13 cellular contexts compared by ENCODE assay signal in the genomic region with DNA sequence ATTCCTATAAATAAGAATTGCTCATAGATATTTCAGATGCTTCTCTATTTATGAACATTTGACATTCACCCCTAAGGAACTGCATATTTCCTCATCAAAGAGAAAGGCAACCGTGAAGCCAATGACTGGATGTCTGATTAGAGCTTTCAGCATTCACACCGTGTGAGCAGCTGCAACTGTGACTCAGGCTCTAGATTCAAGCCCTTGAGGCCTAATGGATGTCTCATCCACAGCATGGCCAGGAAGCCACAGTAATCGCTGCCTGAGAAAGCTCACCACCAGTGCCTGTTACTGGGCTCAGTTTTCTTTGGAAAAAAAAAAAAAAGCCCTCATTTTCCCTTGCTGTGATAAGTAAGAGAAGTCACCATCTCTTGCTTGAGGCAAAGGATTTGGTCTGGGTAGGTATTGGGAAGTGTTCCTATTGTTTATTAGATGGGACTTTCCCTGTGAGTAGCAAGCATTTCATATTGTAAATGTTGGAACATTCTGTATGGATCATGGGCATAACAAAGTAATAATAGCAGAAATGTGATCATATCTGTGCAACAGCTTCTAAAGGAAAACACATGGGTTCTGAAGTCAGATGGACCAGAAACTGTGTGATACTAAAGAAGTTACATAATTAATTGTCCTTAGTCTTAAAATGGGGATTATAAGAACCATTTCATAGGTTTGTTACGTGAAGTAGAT.
DNase-seq lines count a peak whose midpoint lies in the region; ATAC-seq and TF ChIP-seq lines count a peak whose summit lies in the region.
"Had no signal": no experiment of that assay in that cellular context is flagged by ENCODE, and none has a peak within 500 bp of the region (broad histone marks: within the 10 kb centered on the region; RNA-seq: fewer than 3 reads in every experiment).

No MANE protein-coding gene starts in this region.

- TF ChIP-seq CTCF in neural cell (IDR thresholded peaks at IDR 0.05; ENCODE audit: poor library complexity, severe bottlenecking) (no peak), thyroid gland (IDR thresholded peaks at IDR 0.05) (no peak)

- H3K27ac ChIP-seq in neural cell (ENCODE audit: low read length) (peak overlapping the region; percentile 17), thyroid gland (no peak overlapping the region)
- H3K27ac ChIP-seq: BLaER1 treated with 17β-estradiol and CSF1 and Interleukin-3, amounts not matched to agents 10 nM and 100 nM; testis had no signal

- WGBS in thyroid gland, 2 donors, result 75 to 84% methylated on average over 4 of the region's 4 CpGs

- H3K4me2 ChIP-seq in neural cell (ENCODE audit: low read length), result no peak overlapping the region
- H3K4me2 ChIP-seq: BLaER1 treated with 17β-estradiol and CSF1 and Interleukin-3, amounts not matched to agents 10 nM and 100 nM had no signal

- no peak for TF ChIP-seq EP300 in neural cell (conservative IDR thresholded peaks at IDR 0.05; ENCODE audit: poor library complexity, severe bottlenecking)

- DNase-seq in ELF-1 (ENCODE audit: low read depth, low spot score) (peak; percentile 76), RKO (ENCODE audit: low spot score) (peak; percentile 76), thyroid gland (no peak)
- no peak for DNase-seq in activated CD4-positive, CD25-positive, alpha-beta regulatory T cell (lab: John Stamatoyannopoulos, UW)
- DNase-seq: activated naive CD4-positive, alpha-beta T cell treated with Interleukin-2 at 50 U/mL for 16 hours; caudate nucleus; left colon; testis had no signal

- intact Hi-C loops in thyroid gland (cut with DNase I), result no loop called here

- H2AFZ ChIP-seq in neural cell (ENCODE audit: low read depth, low read length), result no peak overlapping the region

- no peaks in the 10 kb centered on the region for H3K79me2 ChIP-seq in neural cell (replicated peaks; ENCODE audit: insufficient read depth, low read length)

- TF ChIP-seq POLR2A in thyroid gland (IDR thresholded peaks at IDR 0.05), result no peak

- H3K4me3 ChIP-seq in neural cell (ENCODE audit: low read length), result no peak overlapping the region
- no peak overlapping the region for H3K4me3 ChIP-seq in thyroid gland (replicated peaks in 1 of 3)
- H3K4me3 ChIP-seq: BLaER1 treated with 17β-estradiol and CSF1 and Interleukin-3, amounts not matched to agents 10 nM and 100 nM; testis had no signal

- H3K9ac ChIP-seq in neural cell (ENCODE audit: low read length), result no peak overlapping the region
- H3K9ac ChIP-seq: BLaER1 treated with 17β-estradiol and CSF1 and Interleukin-3, amounts not matched to agents 10 nM and 100 nM had no signal

- ATAC-seq in esophagus mucosa (peak; percentile 68), HG03108 (IDR thresholded peaks at IDR 0.05; ENCODE audit: unreplicated experiment) (no peak), HG03442 (IDR thresholded peaks at IDR 0.05; ENCODE audit: unreplicated experiment) (no peak)
- ATAC-seq: left colon had no signal

- H3K4me1 ChIP-seq in thyroid gland, result no peaks in the 10 kb centered on the region
- H3K4me1 ChIP-seq: BLaER1 treated with 17β-estradiol and CSF1 and Interleukin-3, amounts not matched to agents 10 nM and 100 nM; testis had no signal

- TF ChIP-seq RAD21 in neural cell (conservative IDR thresholded peaks at IDR 0.05), result no peak

- no peaks in the 10 kb centered on the region for H4K20me1 ChIP-seq in neural cell (ENCODE audit: insufficient read depth)
- H4K20me1 ChIP-seq: BLaER1 treated with 17β-estradiol and CSF1 and Interleukin-3, amounts not matched to agents 10 nM and 100 nM had no signal

- H3K9me2 ChIP-seq in neural cell (ENCODE audit: insufficient read depth, low read length), result no peaks in the 10 kb centered on the region

- H3K36me3 ChIP-seq in neural cell (ENCODE audit: insufficient read depth, low read length) (no peaks in the 10 kb centered on the region), thyroid gland (no peaks in the 10 kb centered on the region)
- H3K36me3 ChIP-seq: BLaER1 treated with 17β-estradiol and CSF1 and Interleukin-3, amounts not matched to agents 10 nM and 100 nM had no signal

- H3K9me3 ChIP-seq in neural cell (ENCODE audit: low read length) (no peaks in the 10 kb centered on the region), thyroid gland (no peaks in the 10 kb centered on the region)
- H3K9me3 ChIP-seq: BLaER1 treated with 17β-estradiol and CSF1 and Interleukin-3, amounts not matched to agents 10 nM and 100 nM; testis had no signal

- no peaks in the 10 kb centered on the region for H3F3A ChIP-seq in neural cell (ENCODE audit: insufficient read depth, low read length, poor library complexity, severe bottlenecking)

- H3K27me3 ChIP-seq in neural cell (ENCODE audit: insufficient read depth, low read depth, low read length), result no peaks in the 10 kb centered on the region
- no peaks in the 10 kb centered on the region for H3K27me3 ChIP-seq in thyroid gland
- H3K27me3 ChIP-seq: BLaER1 treated with 17β-estradiol and CSF1 and Interleukin-3, amounts not matched to agents 10 nM and 100 nM; testis had no signal

TF ChIP-seq in neural cell, 6 proteins besides CTCF, POLR2A, EP300 and RAD21:
- TF ChIP-seq POLR2AphosphoS5 (IDR thresholded peaks at IDR 0.05) (peak; percentile 15), MXI1 (conservative IDR thresholded peaks at IDR 0.05; ENCODE audit: poor library complexity, severe bottlenecking) (no peak)
TF ChIP-seq in neural cell: peak in this region for 1.

Comparison
In these comparisons a context has a peak if more than half of its experiments do, and no peak if none do; other contexts are left out.
1. DNase-seq: peak in ELF-1 (single experiment) and RKO (single experiment); none in activated CD4-positive, CD25-positive, alpha-beta regulatory T cell (0 of 4) and thyroid gland (0 of 2).